23 cellular contexts compared by ENCODE assay signal in the genomic region with DNA sequence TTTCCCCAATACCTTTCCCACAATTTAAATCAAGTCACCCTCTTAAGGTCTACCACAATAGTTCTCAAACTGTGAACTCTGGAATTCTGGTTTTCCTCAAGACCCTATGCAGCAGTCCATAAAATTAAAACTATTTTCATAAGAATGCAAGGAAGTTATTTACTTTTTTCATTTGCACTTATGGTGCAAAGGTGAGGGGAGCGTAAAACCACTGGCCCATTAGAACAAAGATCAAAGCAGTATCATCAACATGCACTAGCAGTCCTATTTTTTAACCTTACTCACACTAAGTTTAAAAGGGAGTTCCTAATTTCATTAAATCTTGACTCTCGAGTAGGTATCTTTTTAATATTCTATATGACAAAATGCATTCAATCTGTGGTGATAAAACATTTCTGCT.
"Had no signal": no experiment of that assay in that cellular context is flagged by ENCODE, and none has a peak within 500 bp of the region (broad histone marks: within the 10 kb centered on the region; RNA-seq: fewer than 3 reads in every experiment).

No MANE protein-coding gene starts in this region.

- H3K27me3 Mint-ChIP-seq: naive B cell had no signal

- H3K9me3 ChIP-seq: esophagus muscularis mucosa, gastroesophageal sphincter, heart left ventricle, left lung, lower lobe of right lung, mucosa of descending colon had no signal

- H3K4me3 Mint-ChIP-seq: mesothelial cell of epicardium, naive B cell had no signal

- ATAC-seq: foreskin keratinocyte, gastroesophageal sphincter, heart left ventricle, left cardiac atrium, left lung, left ventricle myocardium superior, lower lobe of right lung, mucosa of descending colon had no signal

- H3K27ac Mint-ChIP-seq: mesothelial cell of epicardium had no signal

- H3K4me1 ChIP-seq: esophagus muscularis mucosa, foreskin keratinocyte, gastroesophageal sphincter, left lung, lower lobe of right lung had no signal

- H3K4me3 ChIP-seq: coronary artery, dorsolateral prefrontal cortex, esophagus muscularis mucosa, gastroesophageal sphincter, heart left ventricle, left lung, lower lobe of right lung, mucosa of descending colon had no signal

- H3K27ac ChIP-seq: coronary artery, dorsolateral prefrontal cortex, esophagus muscularis mucosa, foreskin keratinocyte, gastroesophageal sphincter, heart left ventricle, left lung, lower lobe of right lung had no signal

- FAIRE-seq: colon, endothelial cell of umbilical vein, frontal cortex, islet of Langerhans, keratinocyte had no signal

- DNase-seq: dermis blood vessel endothelial cell; dorsolateral prefrontal cortex; effector CD4-positive, alpha-beta T cell; effector memory CD4-positive, alpha-beta T cell; foreskin keratinocyte; heart left ventricle; hippocampal formation; left cardiac atrium; left lung; left ventricle myocardium superior; lower lobe of right lung; mesenchymal stem cell; mucosa of descending colon; naive B cell had no signal

- H3K27me3 ChIP-seq: dorsolateral prefrontal cortex, esophagus muscularis mucosa, foreskin keratinocyte, gastroesophageal sphincter, heart left ventricle, left lung had no signal
